13 cellular contexts compared by ENCODE assay signal in genomic region chr10:73359492-73359891, GRCh38. TPM values are rescaled to one million over a fixed set of nuclear protein-coding genes. Genes with fewer than 3 reads are reported as not detected.
A peak's percentile ranks its signal among the peaks of the same experiment; 100 is the strongest.
DNase-seq lines count a peak whose midpoint lies in the region; ATAC-seq and TF ChIP-seq lines count a peak whose summit lies in the region.
"Had no signal": no experiment of that assay in that cellular context is flagged by ENCODE, and none has a peak within 500 bp of the region (broad histone marks: within the 10 kb centered on the region; RNA-seq: fewer than 3 reads in every experiment).

No MANE protein-coding gene starts in this region.

- H3K23ac ChIP-seq in mesenchymal stem cell (ENCODE audit: low read length in 2 of 2), result no peak overlapping the region

- 93% methylated on average over 8 of the region's 8 CpGs for WGBS in mesenchymal stem cell

- H3K4me1 ChIP-seq in CD4-positive, CD25-positive, alpha-beta regulatory T cell (ENCODE audit: control insufficient read depth, insufficient read depth, low read length, poor library complexity, severe bottlenecking), result peaks cover 14% of the 10 kb centered on the region
- H3K4me1 ChIP-seq in KMS-11 (ENCODE audit: low read depth, poor library complexity, severe bottlenecking) (peaks cover 11% of the 10 kb centered on the region), mesenchymal stem cell (ENCODE audit: control insufficient read depth, insufficient read depth, low read depth, low read length) (peaks cover 1% of the 10 kb centered on the region), ascending aorta (peaks cover 0 to 4% of the 10 kb centered on the region in 2 donors)

- H3K14ac ChIP-seq in mesenchymal stem cell (ENCODE audit: low read length in 2 of 2), result no peak overlapping the region

- H3K79me1 ChIP-seq in mesenchymal stem cell (replicated peaks; ENCODE audit: low read length, poor library complexity, severe bottlenecking), result no peaks in the 10 kb centered on the region

- H3K36me3 Mint-ChIP-seq in CD4-positive, CD25-positive, alpha-beta regulatory T cell, result peaks cover 6% of the 10 kb centered on the region

- no peaks in the 10 kb centered on the region for H3K9me3 Mint-ChIP-seq in CD4-positive, CD25-positive, alpha-beta regulatory T cell
- H3K9me3 Mint-ChIP-seq: CD4-positive, alpha-beta T cell had no signal

- no peak for DNase-seq in CD4-positive, CD25-positive, alpha-beta regulatory T cell
- DNase-seq in RKO (ENCODE audit: low spot score) (peak; percentile 55), mesenchymal stem cell (no peak), ascending aorta (ENCODE audit: low spot score in 2 of 2) (no peak), activated T-cell treated with anti-CD3 and anti-CD28 coated beads for 4 hours (no peak), NCI-H2107 treated with DMSO at 0.1 percent for 48 hours (lab: John Stamatoyannopoulos, UW; ENCODE audit: unreplicated experiment) (no peak)
- DNase-seq: activated CD4-positive, alpha-beta T cell treated with anti-CD3 and anti-CD28 coated beads for 48 hours; activated effector memory CD4-positive, alpha-beta T cell treated with anti-CD3 and anti-CD28 coated beads, Interleukin-2, amount 50 U/mL, for 16 hours; caudate nucleus; CD4-positive, alpha-beta T cell; stimulated activated CD4-positive, alpha-beta T cell treated with anti-CD3 and anti-CD28 coated beads, Interleukin-4, amount 100 ng/mL, for 4 hours had no signal

- H2AK5ac ChIP-seq in mesenchymal stem cell (ENCODE audit: low read length, severe bottlenecking), result no peak overlapping the region

- no peaks in the 10 kb centered on the region for H3K27me3 Mint-ChIP-seq in CD4-positive, CD25-positive, alpha-beta regulatory T cell
- H3K27me3 Mint-ChIP-seq: CD4-positive, alpha-beta T cell had no signal

- H2BK15ac ChIP-seq in mesenchymal stem cell (ENCODE audit: low read depth, poor library complexity, severe bottlenecking), result no peak overlapping the region

- H3K18ac ChIP-seq in mesenchymal stem cell (ENCODE audit: low read depth in 1 of 2, low read length in 2 of 2), result no peak overlapping the region

- H4K91ac ChIP-seq in mesenchymal stem cell (ENCODE audit: low read length), result no peak overlapping the region

- no peak overlapping the region for H2BK5ac ChIP-seq in mesenchymal stem cell (ENCODE audit: low read depth, low read length, poor library complexity, severe bottlenecking)

- no peak overlapping the region for H2AFZ ChIP-seq in KMS-11 (ENCODE audit: low read depth)
- H2AFZ ChIP-seq in mesenchymal stem cell (ENCODE audit: low read depth, low read length), result peak overlapping the region; percentile 37

- no peak overlapping the region for H2BK120ac ChIP-seq in mesenchymal stem cell (ENCODE audit: low read depth, low read length)

- TF ChIP-seq CTCF in KMS-11 (conservative IDR thresholded peaks at IDR 0.05; ENCODE audit: low read depth, low read length), result no peak
- no peak for TF ChIP-seq CTCF in ascending aorta (IDR thresholded peaks at IDR 0.05)

- peak overlapping the region; percentile 66 for H3K4me2 ChIP-seq in KMS-11
- no peak overlapping the region for H3K4me2 ChIP-seq in mesenchymal stem cell (ENCODE audit: low read length, poor library complexity, severe bottlenecking)

- no peak overlapping the region for H3K27ac ChIP-seq in CD4-positive, CD25-positive, alpha-beta regulatory T cell (ENCODE audit: insufficient read depth, low read length, poor library complexity, severe bottlenecking)
- H3K27ac ChIP-seq in KMS-11, result no peak overlapping the region
- no peak overlapping the region for H3K27ac ChIP-seq in mesenchymal stem cell (ENCODE audit: low read length, poor library complexity, severe bottlenecking)
- H3K27ac ChIP-seq in ascending aorta, result no peak overlapping the region

- ATAC-seq in CD4-positive, CD25-positive, alpha-beta regulatory T cell (ENCODE audit: low read depth in 2 of 2), result no peak
- ATAC-seq in HG03432 (IDR thresholded peaks at IDR 0.05; ENCODE audit: unreplicated experiment), result no peak

- no peak overlapping the region for H2BK12ac ChIP-seq in mesenchymal stem cell (ENCODE audit: low read length in 2 of 2)

- H3K4ac ChIP-seq in mesenchymal stem cell (ENCODE audit: low read depth in 1 of 2, low read length in 2 of 2), result no peak overlapping the region

- intact Hi-C loops in ascending aorta (cut with DNase I), result loop anchor here (2.0 kb wide), 1 partner anchor 113 kb away; the partner anchor contains the start of gene DNAJC9

- H3K36me3 ChIP-seq in CD4-positive, CD25-positive, alpha-beta regulatory T cell (ENCODE audit: control insufficient read depth, insufficient read depth, low read length), result no peaks in the 10 kb centered on the region
- no peaks in the 10 kb centered on the region for H3K36me3 ChIP-seq in KMS-11 (ENCODE audit: insufficient read depth)
- H3K36me3 ChIP-seq in mesenchymal stem cell (ENCODE audit: control insufficient read depth in 1 of 2, insufficient read depth in 2 of 2, low read depth in 1 of 2, low read length in 2 of 2), result peaks cover 6 to 18% of the 10 kb centered on the region in 2 experiments
- peaks cover 0 to 5% of the 10 kb centered on the region in 2 donors for H3K36me3 ChIP-seq in ascending aorta

- H3K4me3 Mint-ChIP-seq in CD4-positive, CD25-positive, alpha-beta regulatory T cell, result no peak overlapping the region

- no peaks in the 10 kb centered on the region for H4K20me1 ChIP-seq in KMS-11 (ENCODE audit: insufficient read depth)

- peak overlapping the region; percentile 83 for H3K4me3 ChIP-seq in CD4-positive, CD25-positive, alpha-beta regulatory T cell (ENCODE audit: low read depth, low read length)
- H3K4me3 ChIP-seq in KMS-11 (IDR thresholded peaks at IDR 0.05; ENCODE audit: insufficient read depth, low read depth, low read length) (no peak overlapping the region), mesenchymal stem cell (ENCODE audit: insufficient read depth in 1 of 2, low read depth in 1 of 2, low read length in 2 of 2) (peak overlapping the region in 1 of 2 experiments; percentile 84), ascending aorta (no peak overlapping the region)

- peak overlapping the region in 1 of 3 donors; percentile 42 for H3K27ac Mint-ChIP-seq in CD4-positive, CD25-positive, alpha-beta regulatory T cell

- H3K79me2 ChIP-seq in KMS-11 (ENCODE audit: insufficient read depth, low read depth), result no peaks in the 10 kb centered on the region

- H3K9ac ChIP-seq in KMS-11 (no peak overlapping the region; the same call in 1 of the 2 replicates), mesenchymal stem cell (ENCODE audit: low read length) (peak overlapping the region; percentile 96)

- H3K27me3 ChIP-seq in CD4-positive, CD25-positive, alpha-beta regulatory T cell (ENCODE audit: control insufficient read depth, insufficient read depth, low read length), result no peaks in the 10 kb centered on the region
- H3K27me3 ChIP-seq in KMS-11 (ENCODE audit: insufficient read depth, low read depth) (no peaks in the 10 kb centered on the region), mesenchymal stem cell (ENCODE audit: control insufficient read depth in 1 of 2, insufficient read depth in 1 of 2, low read length in 2 of 2) (peaks cover 0 to 4% of the 10 kb centered on the region in 2 experiments), ascending aorta (no peaks in the 10 kb centered on the region)

- no peaks in the 10 kb centered on the region for H3K9me3 ChIP-seq in CD4-positive, CD25-positive, alpha-beta regulatory T cell (ENCODE audit: control insufficient read depth in 2 of 2, low read length in 2 of 2)
- no peaks in the 10 kb centered on the region for H3K9me3 ChIP-seq in mesenchymal stem cell (ENCODE audit: control insufficient read depth, low read length)
- H3K9me3 ChIP-seq in ascending aorta, result no peaks in the 10 kb centered on the region

- H4K8ac ChIP-seq in mesenchymal stem cell (ENCODE audit: low read length), result no peak overlapping the region

- H3K4me1 Mint-ChIP-seq in CD4-positive, CD25-positive, alpha-beta regulatory T cell, result peaks cover 4 to 20% (median 12%) of the 10 kb centered on the region in 4 donors

RNA-seq across cellular contexts. Expression of gene CFAP70, which starts 0.8 kb away (rescaled TPM):
- total RNA-seq in CD4-positive, CD25-positive, alpha-beta regulatory T cell, result 2.6 TPM
- under 1 TPM in 2 of 4 donors, not detected in 2; 0.09 to 0.25 TPM for polyA plus RNA-seq in CD4-positive, CD25-positive, alpha-beta regulatory T cell
- polyA plus RNA-seq in mesenchymal stem cell (2013, experiment 1 of 2), result 0.06 TPM
- 0.10 TPM for polyA plus RNA-seq in mesenchymal stem cell (2013, experiment 2 of 2)
- total RNA-seq in ascending aorta, result not detected

RNA-seq across cellular contexts. Expression of gene ANXA7, which starts 54.4 kb away (rescaled TPM):
- 108 TPM for total RNA-seq in CD4-positive, CD25-positive, alpha-beta regulatory T cell
- 100 to 1,000 TPM; 233 to 325 (median 249) TPM for polyA plus RNA-seq in CD4-positive, CD25-positive, alpha-beta regulatory T cell
- polyA plus RNA-seq in mesenchymal stem cell (2013, experiment 1 of 2), result 51.5 TPM
- polyA plus RNA-seq in mesenchymal stem cell (2013, experiment 2 of 2), result 50.9 TPM
- total RNA-seq in ascending aorta, result 63.2 TPM
